In the genomic region with DNA sequence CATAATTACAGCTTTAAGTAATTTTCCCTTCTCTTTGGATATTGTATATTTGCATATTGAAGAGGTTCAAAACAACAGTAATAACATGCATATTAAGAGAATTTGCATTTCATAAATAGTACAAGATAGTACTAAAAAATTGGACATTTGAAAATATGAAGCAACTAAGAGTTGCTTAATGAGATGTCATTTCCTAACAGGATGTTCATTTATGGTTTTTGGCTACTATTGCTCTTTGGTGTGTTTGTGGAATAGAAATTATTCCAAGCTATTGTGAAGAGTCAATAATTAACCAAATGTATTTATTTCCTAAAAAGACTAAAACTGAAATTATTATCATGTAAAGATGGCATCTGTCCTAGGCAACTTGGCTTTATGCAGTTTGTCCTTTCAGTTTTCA, we compare ENCODE assay signal across 15 cellular contexts.
"Had no signal": no experiment of that assay in that cellular context is flagged by ENCODE, and none has a peak within 500 bp of the region (broad histone marks: within the 10 kb centered on the region; RNA-seq: fewer than 3 reads in every experiment).

No MANE protein-coding gene starts in this region.

- H3K27ac Mint-ChIP-seq: activated CD4-positive, alpha-beta memory T cell treated with anti-CD3 and anti-CD28 coated beads, Interleukin-2, amount 10 ng/mL, durations not matched to agents 7 days and 5 days; activated CD8-positive, alpha-beta memory T cell treated with anti-CD3 and anti-CD28 coated beads, Interleukin-2, amount 10 ng/mL, durations not matched to agents 7 days and 5 days; activated naive CD8-positive, alpha-beta T cell; naive thymus-derived CD8-positive, alpha-beta T cell; T-cell; WTC11 had no signal

- H3K9me3 Mint-ChIP-seq: T-cell had no signal

- H3K27ac ChIP-seq: tibial artery, vagina had no signal

- H3K4me3 ChIP-seq: tibial artery, vagina had no signal

- DNase-seq: activated CD4-positive, alpha-beta memory T cell treated with anti-CD3 and anti-CD28 coated beads, Interleukin-2, amount 10 ng/mL, durations not matched to agents 7 days and 5 days; activated CD4-positive, alpha-beta T cell treated with anti-CD3 and anti-CD28 coated beads for 48 hours; activated CD8-positive, alpha-beta memory T cell treated with anti-CD3 and anti-CD28 coated beads, Interleukin-2, amount 10 ng/mL, durations not matched to agents 7 days and 5 days; central memory CD4-positive, alpha-beta T cell; mesenchymal stem cell; naive thymus-derived CD8-positive, alpha-beta T cell; occipital lobe; posterior cingulate gyrus; stimulated activated CD4-positive, alpha-beta T cell treated with anti-CD3 and anti-CD28 coated beads, Interleukin-2, amount 100 ng/mL, for 24 hours; stimulated activated naive CD4-positive, alpha-beta T cell treated with Interleukin-2 at 50 U/mL for 16 hours; T-cell; tibial artery had no signal

- H3K27me3 ChIP-seq: tibial artery, vagina had no signal

- H3K4me3 Mint-ChIP-seq: activated CD4-positive, alpha-beta memory T cell treated with anti-CD3 and anti-CD28 coated beads, Interleukin-2, amount 10 ng/mL, durations not matched to agents 7 days and 5 days; activated CD8-positive, alpha-beta memory T cell treated with anti-CD3 and anti-CD28 coated beads, Interleukin-2, amount 10 ng/mL, durations not matched to agents 7 days and 5 days; activated naive CD8-positive, alpha-beta T cell; naive thymus-derived CD8-positive, alpha-beta T cell; T-cell; WTC11 had no signal

- ATAC-seq: activated CD8-positive, alpha-beta memory T cell treated with anti-CD3 and anti-CD28 coated beads, Interleukin-2, amount 10 ng/mL, durations not matched to agents 7 days and 5 days; naive thymus-derived CD8-positive, alpha-beta T cell; T-cell; WTC11 had no signal

- H3K9me3 ChIP-seq: tibial artery, vagina had no signal

- H3K36me3 Mint-ChIP-seq: activated CD8-positive, alpha-beta memory T cell treated with anti-CD3 and anti-CD28 coated beads, Interleukin-2, amount 10 ng/mL, durations not matched to agents 7 days and 5 days; activated naive CD8-positive, alpha-beta T cell; naive thymus-derived CD8-positive, alpha-beta T cell; T-cell had no signal

- H3K36me3 ChIP-seq: tibial artery, vagina had no signal
